Comparison of ENCODE assay signal across 18 cellular contexts in the genomic region with DNA sequence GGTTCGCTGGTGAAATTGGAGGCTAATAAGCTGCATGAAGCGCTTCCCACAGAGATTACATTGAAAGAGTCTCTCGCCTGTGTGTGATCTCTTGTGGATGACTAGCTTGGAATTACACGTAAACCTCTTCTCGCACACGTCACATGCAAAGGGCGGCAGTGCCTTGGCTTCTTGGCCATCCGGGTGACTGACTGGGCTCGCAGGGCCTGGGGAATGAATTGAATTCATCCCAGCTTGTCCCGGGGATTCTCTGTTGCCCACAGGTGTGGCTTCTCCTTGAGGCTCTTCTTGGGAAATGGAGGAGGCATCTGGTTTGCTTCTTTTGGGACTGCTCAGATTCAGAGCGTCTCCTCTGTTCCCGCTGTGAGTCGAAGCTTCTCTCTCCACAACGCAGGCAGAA. TPM values are rescaled to one million over a fixed set of nuclear protein-coding genes. Genes with fewer than 3 reads are reported as not detected.
A peak's percentile ranks its signal among the peaks of the same experiment; 100 is the strongest.
DNase-seq lines count a peak whose midpoint lies in the region; FAIRE-seq and TF ChIP-seq lines count a peak whose summit lies in the region.
"Had no signal": no experiment of that assay in that cellular context is flagged by ENCODE, and none has a peak within 500 bp of the region (broad histone marks: within the 10 kb centered on the region; RNA-seq: fewer than 3 reads in every experiment).

No MANE protein-coding gene starts in this region.

- no peaks in the 10 kb centered on the region for H3K27me3 Mint-ChIP-seq in chondrocyte (ENCODE audit: low read depth)

- peaks cover 5% of the 10 kb centered on the region for H3K36me3 Mint-ChIP-seq in chondrocyte (ENCODE audit: low read depth)

- peaks cover 22% of the 10 kb centered on the region for H3K9me3 Mint-ChIP-seq in chondrocyte (ENCODE audit: low read depth)
- H3K9me3 Mint-ChIP-seq: CD8-positive, alpha-beta T cell had no signal

- no peak overlapping the region for H3K4me3 Mint-ChIP-seq in chondrocyte (ENCODE audit: unreplicated experiment)
- H3K4me3 Mint-ChIP-seq: CD8-positive, alpha-beta T cell had no signal

- intact Hi-C loops in A673 (cut with micrococcal nuclease; ENCODE audit: unreplicated experiment) (no loop called here), posterior vena cava (cut with DNase I) (no loop called here)

- H3K27me3 ChIP-seq in A673 (replicated peaks; ENCODE audit: insufficient read depth, low read depth, low read length, poor library complexity): no peaks in the 10 kb centered on the region
- no peaks in the 10 kb centered on the region for H3K27me3 ChIP-seq in DOHH2 (ENCODE audit: control insufficient read depth, low read length)
- H3K27me3 ChIP-seq in WERI-Rb-1 (ENCODE audit: insufficient read depth, low read depth, severe bottlenecking): no peaks in the 10 kb centered on the region

- no TSS peak for BruUV-seq in A673 (replicated peaks; lab: Mats Ljungman, UMichigan)

- H3K4me1 ChIP-seq in A673 (ENCODE audit: insufficient read depth, low read length, poor library complexity, severe bottlenecking) (no peaks in the 10 kb centered on the region), DOHH2 (ENCODE audit: control insufficient read depth, low read length) (no peaks in the 10 kb centered on the region)
- H3K4me1 ChIP-seq: HAP-1 had no signal

- no peaks in the 10 kb centered on the region for H3K4me1 Mint-ChIP-seq in chondrocyte (ENCODE audit: low read depth)

- H3K27ac ChIP-seq in A673 (ENCODE audit: low read depth, low read length, poor library complexity, severe bottlenecking): no peak overlapping the region
- no peak overlapping the region for H3K27ac ChIP-seq in DOHH2 (ENCODE audit: low read depth, low read length)
- no peak overlapping the region for H3K27ac ChIP-seq in WERI-Rb-1
- H3K27ac ChIP-seq: BLaER1 treated with 17β-estradiol and CSF1 and Interleukin-3, amounts not matched to agents 10 nM and 100 nM had no signal

- H3K27ac Mint-ChIP-seq in chondrocyte (ENCODE audit: unreplicated experiment): no peak overlapping the region
- H3K27ac Mint-ChIP-seq: CD8-positive, alpha-beta T cell had no signal

- no peaks in the 10 kb centered on the region for H3K79me2 ChIP-seq in DOHH2 (ENCODE audit: control insufficient read depth, low read length)

- no peak overlapping the region for H3K4me2 ChIP-seq in DOHH2 (ENCODE audit: low read length)
- H3K4me2 ChIP-seq: BLaER1 treated with 17β-estradiol and CSF1 and Interleukin-3, amounts not matched to agents 10 nM and 100 nM had no signal

- no peak for DNase-seq in A673 (ENCODE audit: low spot score)
- DNase-seq in chondrocyte (ENCODE audit: low spot score): no peak
- DNase-seq in posterior vena cava (ENCODE audit: low spot score): peak; percentile 58
- DNase-seq in WERI-Rb-1: no peak
- DNase-seq in H54 (ENCODE audit: insufficient read length, low spot score): no peak
- no peak for DNase-seq in NCI-H146 treated with DMSO at 0.1 percent for 48 hours (lab: John Stamatoyannopoulos, UW; ENCODE audit: unreplicated experiment)
- DNase-seq: 8988T; ACHN; CD8-positive, alpha-beta T cell; COR-L47; DMS153; GOT3 had no signal

- no peaks in the 10 kb centered on the region for H3F3A ChIP-seq in DOHH2 (ENCODE audit: control insufficient read depth, insufficient read depth)

- H3K9me3 ChIP-seq in A673 (ENCODE audit: low read depth, low read length, poor library complexity, severe bottlenecking): no peaks in the 10 kb centered on the region
- no peaks in the 10 kb centered on the region for H3K9me3 ChIP-seq in DOHH2 (ENCODE audit: control insufficient read depth, insufficient read depth, low read length)
- H3K9me3 ChIP-seq in WERI-Rb-1 (ENCODE audit: severe bottlenecking): no peaks in the 10 kb centered on the region
- H3K9me3 ChIP-seq: BLaER1 treated with 17β-estradiol and CSF1 and Interleukin-3, amounts not matched to agents 10 nM and 100 nM; HAP-1 had no signal

- H4K20me1 ChIP-seq in DOHH2 (ENCODE audit: control insufficient read depth, insufficient read depth, low read depth, low read length): no peaks in the 10 kb centered on the region
- H4K20me1 ChIP-seq: BLaER1 treated with 17β-estradiol and CSF1 and Interleukin-3, amounts not matched to agents 10 nM and 100 nM had no signal

- CTCF ChIA-PET in A673 (lab: Charles Lee): interaction anchor here (1.5 kb wide), 1 partner anchor 112 kb away, joined by 3 read pairs; no protein-coding TSS in a partner anchor

- no peak overlapping the region for H3K4me3 ChIP-seq in A673 (ENCODE audit: low read depth, low read length, poor library complexity, severe bottlenecking)
- no peak overlapping the region for H3K4me3 ChIP-seq in DOHH2 (ENCODE audit: low read length)
- H3K4me3 ChIP-seq in WERI-Rb-1 (ENCODE audit: low read depth, low read length): no peak overlapping the region
- H3K4me3 ChIP-seq: BLaER1 treated with 17β-estradiol and CSF1 and Interleukin-3, amounts not matched to agents 10 nM and 100 nM; HAP-1 had no signal

- TF ChIP-seq CTCF in A673 (conservative IDR thresholded peaks at IDR 0.05; ENCODE audit: low read depth, low read length) (peak; percentile 36; the same call in 1 of the 2 replicates), DOHH2 (IDR thresholded peaks at IDR 0.05; ENCODE audit: low read depth, low read length, poor library complexity, severe bottlenecking) (peak; percentile 1), chondrocyte (IDR thresholded peaks at IDR 0.05) (peak; percentile 3), WERI-Rb-1 (IDR thresholded peaks at IDR 0.05; ENCODE audit: low read depth, low read length) (no peak)

- H3K9me2 ChIP-seq in DOHH2 (replicated peaks; ENCODE audit: control insufficient read depth, low read length): no peaks in the 10 kb centered on the region

- POLR2A ChIA-PET in A673 (lab: Charles Lee; ENCODE audit: low non-redundant PET): no interaction called here

- no peak for FAIRE-seq in H54 (lab: Jason Lieb, UNC)
- FAIRE-seq: D721Med had no signal

- no peak for TF ChIP-seq POLR2A in H54 (IDR thresholded peaks at IDR 0.05; ENCODE audit: low read depth, low read length)

- H3K36me3 ChIP-seq in A673 (ENCODE audit: insufficient read depth, low read length, poor library complexity, severe bottlenecking) (no peaks in the 10 kb centered on the region), DOHH2 (ENCODE audit: control insufficient read depth, low read length) (no peaks in the 10 kb centered on the region), WERI-Rb-1 (no peaks in the 10 kb centered on the region)
- H3K36me3 ChIP-seq: HAP-1 had no signal

RNA-seq across cellular contexts. Expression of a gene that starts 19.8 kb away (rescaled TPM):
- total RNA-seq in A673 (2021): not detected in 2 replicates
- not detected in 3 replicates for total RNA-seq in chondrocyte
- total RNA-seq in posterior vena cava: not detected
- total RNA-seq: CD8-positive, alpha-beta T cell; Daoy; HepG2 had no signal

RNA-seq across cellular contexts. Expression of a gene that starts 24.3 kb away (rescaled TPM):
- total RNA-seq in A673 (2021): not detected in 2 replicates
- total RNA-seq in chondrocyte: not detected in 3 replicates
- total RNA-seq in posterior vena cava: not detected
- total RNA-seq: CD8-positive, alpha-beta T cell; Daoy; HepG2 had no signal

RNA-seq across cellular contexts. Expression of a gene that starts 46.0 kb away (rescaled TPM):
- not detected in 2 replicates for total RNA-seq in A673 (2021)
- total RNA-seq in chondrocyte: not detected in 3 replicates
- not detected for total RNA-seq in posterior vena cava
- total RNA-seq: CD8-positive, alpha-beta T cell; Daoy; HepG2 had no signal

RNA-seq across cellular contexts. Expression of a gene that starts 50.7 kb away (rescaled TPM):
- not detected in 2 replicates for total RNA-seq in A673 (2021)
- total RNA-seq in chondrocyte: not detected in 3 replicates
- not detected for total RNA-seq in posterior vena cava
- total RNA-seq: CD8-positive, alpha-beta T cell; Daoy; HepG2 had no signal
